In the genomic region with DNA sequence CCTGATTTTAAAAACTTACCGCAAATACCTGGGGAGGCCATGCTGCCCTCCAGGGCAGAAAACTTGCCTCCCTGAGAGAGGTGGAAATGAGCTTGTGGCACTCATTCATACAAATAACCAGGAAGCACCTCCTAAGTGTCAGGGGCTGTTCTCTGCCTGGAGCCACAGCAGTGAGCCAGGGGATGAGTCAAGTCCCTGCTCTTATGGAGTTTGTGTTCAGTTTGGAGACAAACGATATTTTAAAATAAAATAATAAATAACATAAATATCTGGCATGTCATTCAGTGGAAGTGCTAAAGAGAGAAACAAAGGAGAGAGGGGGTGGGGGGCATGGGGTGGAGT, we compare ENCODE assay signal across 24 cellular contexts.
DNase-seq lines count a peak whose midpoint lies in the region; ATAC-seq, FAIRE-seq and TF ChIP-seq lines count a peak whose summit lies in the region.
"Had no signal": no experiment of that assay in that cellular context is flagged by ENCODE, and none has a peak within 500 bp of the region (broad histone marks: within the 10 kb centered on the region; RNA-seq: fewer than 3 reads in every experiment).

No MANE protein-coding gene starts in this region.

- H3K36me3 Mint-ChIP-seq in endodermal cell (ENCODE audit: low read depth), result no peaks in the 10 kb centered on the region
- H3K36me3 Mint-ChIP-seq in CD4-positive, alpha-beta memory T cell, result no peaks in the 10 kb centered on the region
- H3K36me3 Mint-ChIP-seq: CD14-positive monocyte had no signal

- intact Hi-C loops in CD4-positive, alpha-beta memory T cell (cut with micrococcal nuclease), result no loop called here
- intact Hi-C loops in kidney (cut with DNase I), result no loop called here

- H3K9ac ChIP-seq in endodermal cell (ENCODE audit: extremely low read depth, low read length, poor library complexity, severe bottlenecking) (no peak overlapping the region), neuronal stem cell (ENCODE audit: low read depth, low read length, poor library complexity) (no peak overlapping the region), kidney (ENCODE audit: low read length in 2 of 2) (no peak overlapping the region)

- H2AK5ac ChIP-seq in neuronal stem cell (ENCODE audit: low read depth, low read length), result no peak overlapping the region

- H4K8ac ChIP-seq in neuronal stem cell (ENCODE audit: low read depth, low read length), result no peak overlapping the region

- POLR2A ChIA-PET in CD4-positive, alpha-beta memory T cell (lab: Charles Lee; ENCODE audit: partially characterized antibody), result no interaction called here

- H3K4me1 Mint-ChIP-seq in endodermal cell, result peaks cover 2% of the 10 kb centered on the region
- H3K4me1 Mint-ChIP-seq in CD4-positive, alpha-beta memory T cell, result no peaks in the 10 kb centered on the region

- no peak overlapping the region for H3K4me3 ChIP-seq in endodermal cell (ENCODE audit: low read length)
- H3K4me3 ChIP-seq in neuronal stem cell (ENCODE audit: low read length in 2 of 2), result no peak overlapping the region
- H3K4me3 ChIP-seq in CD4-positive, alpha-beta memory T cell (ENCODE audit: low read length in 2 of 2), result no peak overlapping the region
- H3K4me3 ChIP-seq in kidney (ENCODE audit: low read length in 2 of 2), result no peak overlapping the region
- H3K4me3 ChIP-seq: HAP-1 had no signal

- no peak overlapping the region for H3K4me3 Mint-ChIP-seq in endodermal cell
- H3K4me3 Mint-ChIP-seq in CD4-positive, alpha-beta memory T cell, result no peak overlapping the region
- H3K4me3 Mint-ChIP-seq: CD14-positive monocyte had no signal

- no peak overlapping the region for H2BK5ac ChIP-seq in neuronal stem cell (ENCODE audit: low read length)

- H3K18ac ChIP-seq in neuronal stem cell (ENCODE audit: low read length), result peak overlapping the region; percentile 42

- WGBS in endodermal cell (ENCODE audit: insufficient coverage in 1 of 2, insufficient read length in 1 of 2), 2 experiments, result 85% methylated on average over 1 of the region's 2 CpGs; no CpG with 5 or more reads in 1 of the 2 experiments
- WGBS in neuronal stem cell (ENCODE audit: extremely low coverage in 2 of 2, insufficient read length in 2 of 2, insufficient replicate concordance in 1 of 2), 2 donors, result no CpG with 5 or more reads among the region's 2 CpGs

- H3K27me3 ChIP-seq in endodermal cell (ENCODE audit: control insufficient read depth, insufficient read depth, low read length, poor library complexity, severe bottlenecking), result no peaks in the 10 kb centered on the region
- no peaks in the 10 kb centered on the region for H3K27me3 ChIP-seq in neuronal stem cell (ENCODE audit: control insufficient read depth in 3 of 3, insufficient read depth in 3 of 3, low read depth in 1 of 3, low read length in 3 of 3)
- no peaks in the 10 kb centered on the region for H3K27me3 ChIP-seq in CD4-positive, alpha-beta memory T cell (ENCODE audit: insufficient read depth, low read length)

- H3K27ac Mint-ChIP-seq in endodermal cell, result no peak overlapping the region
- H3K27ac Mint-ChIP-seq in CD4-positive, alpha-beta memory T cell, result no peak overlapping the region

- H2BK120ac ChIP-seq in neuronal stem cell (ENCODE audit: low read depth, low read length), result no peak overlapping the region

- CTCF ChIA-PET in CD4-positive, alpha-beta memory T cell (lab: Charles Lee; ENCODE audit: partially characterized antibody), result no interaction called here

- peaks cover 15% of the 10 kb centered on the region for H3K27me3 Mint-ChIP-seq in endodermal cell (ENCODE audit: insufficient read depth)
- peaks cover 5 to 8% of the 10 kb centered on the region in 2 donors for H3K27me3 Mint-ChIP-seq in CD4-positive, alpha-beta memory T cell

- H3K23ac ChIP-seq in neuronal stem cell (ENCODE audit: low read depth, low read length, poor library complexity), result no peak overlapping the region

- TF ChIP-seq CTCF in endodermal cell (conservative IDR thresholded peaks at IDR 0.05) (no peak), kidney (IDR thresholded peaks at IDR 0.05; ENCODE audit: borderline replicate concordance, extremely low read depth, insufficient read depth) (no peak)

- H3K9me3 ChIP-seq in endodermal cell (ENCODE audit: control insufficient read depth, low read length) (peaks cover 6% of the 10 kb centered on the region), neuronal stem cell (replicated peaks in 1 of 2; ENCODE audit: control insufficient read depth in 2 of 2, insufficient read depth in 1 of 2, low read depth in 1 of 2, low read length in 2 of 2) (peaks cover 0 to 18% of the 10 kb centered on the region in 2 donors), kidney (ENCODE audit: control insufficient read depth in 1 of 2, low read length in 2 of 2) (peaks cover 0 to 11% of the 10 kb centered on the region in 2 donors)
- H3K9me3 ChIP-seq in CD4-positive, alpha-beta memory T cell (ENCODE audit: control insufficient read depth in 1 of 2, low read length in 2 of 2), result no peaks in the 10 kb centered on the region
- H3K9me3 ChIP-seq: HAP-1 had no signal

- H3K27ac ChIP-seq in endodermal cell (ENCODE audit: low read depth, low read length) (no peak overlapping the region), neuronal stem cell (replicated peaks; ENCODE audit: low read length) (no peak overlapping the region), kidney (ENCODE audit: low read depth in 2 of 2, low read length in 2 of 2) (no peak overlapping the region)
- no peak overlapping the region for H3K27ac ChIP-seq in CD4-positive, alpha-beta memory T cell (ENCODE audit: low read depth, low read length)

- no peaks in the 10 kb centered on the region for H3K4me1 ChIP-seq in endodermal cell (ENCODE audit: control insufficient read depth, insufficient read depth, low read length)
- H3K4me1 ChIP-seq in neuronal stem cell (ENCODE audit: control insufficient read depth in 2 of 2, insufficient read depth in 1 of 2, low read depth in 1 of 2, low read length in 2 of 2), result peaks cover 0 to 3% of the 10 kb centered on the region in 2 donors
- no peaks in the 10 kb centered on the region for H3K4me1 ChIP-seq in CD4-positive, alpha-beta memory T cell (ENCODE audit: insufficient read depth, low read length)
- H3K4me1 ChIP-seq in kidney (ENCODE audit: control insufficient read depth in 1 of 2, insufficient read depth in 1 of 2, low read depth in 1 of 2, low read length in 2 of 2), result no peaks in the 10 kb centered on the region
- H3K4me1 ChIP-seq: HAP-1 had no signal

- H3K36me3 ChIP-seq in endodermal cell (ENCODE audit: control insufficient read depth, insufficient read depth, low read length) (no peaks in the 10 kb centered on the region), neuronal stem cell (replicated peaks in 1 of 2; ENCODE audit: control insufficient read depth in 2 of 2, insufficient read depth in 2 of 2, low read length in 2 of 2) (peaks cover 0 to 2% of the 10 kb centered on the region in 2 donors), kidney (ENCODE audit: control insufficient read depth in 1 of 2, insufficient read depth in 2 of 2, low read length in 2 of 2) (no peaks in the 10 kb centered on the region)
- H3K36me3 ChIP-seq in CD4-positive, alpha-beta memory T cell (ENCODE audit: insufficient read depth, low read length), result no peaks in the 10 kb centered on the region
- H3K36me3 ChIP-seq: HAP-1 had no signal

- no peak for ATAC-seq in GM21576 (IDR thresholded peaks at IDR 0.05; ENCODE audit: unreplicated experiment)
- ATAC-seq: SK-N-SH treated with all-trans-retinoic acid at 6 μM for 48 hours had no signal

- no peak overlapping the region for H2AFZ ChIP-seq in neuronal stem cell (ENCODE audit: low read length)

- FAIRE-seq in kidney (lab: Jason Lieb, UNC), result no peak
- FAIRE-seq: GM12892, GM18507 had no signal

- H3K9me3 Mint-ChIP-seq in endodermal cell, result peaks cover 37% of the 10 kb centered on the region
- H3K9me3 Mint-ChIP-seq in CD4-positive, alpha-beta memory T cell, result peaks cover 0 to 14% (median 4%) of the 10 kb centered on the region in 8 donors

- no peak overlapping the region for H3K4me2 ChIP-seq in neuronal stem cell (ENCODE audit: insufficient read depth, low read length, poor library complexity, severe bottlenecking)

- H2BK15ac ChIP-seq in neuronal stem cell (ENCODE audit: low read length), result no peak overlapping the region

- no peak overlapping the region for H2BK12ac ChIP-seq in neuronal stem cell (ENCODE audit: low read length)

- no peaks in the 10 kb centered on the region for H3K79me1 ChIP-seq in neuronal stem cell (ENCODE audit: low read depth, low read length)

- peak; percentile 35 for DNase-seq in Daoy (ENCODE audit: low read depth)
- DNase-seq in M059J (ENCODE audit: low read depth), result peak; percentile 52
- DNase-seq in endodermal cell, result peak; percentile 34
- no peak for DNase-seq in neuronal stem cell (ENCODE audit: low spot score)
- no peak for DNase-seq in CD4-positive, alpha-beta memory T cell
- no peak for DNase-seq in NCI-H146 (lab: John Stamatoyannopoulos, UW)
- DNase-seq in kidney, result no peak
- DNase-seq: 8988T, DMS 273 treated with DMSO at 0.1 percent for 48 hours, Kasumi-1, NCI-H1105 treated with DMSO at 0.1 percent for 48 hours, NCI-H1694 treated with DMSO at 0.1 percent for 48 hours, NCI-H2107, NCI-H510A treated with DMSO at 0.1 percent for 48 hours, NCI-H774, OCI-M1, RPMI8226, SHP77 treated with DMSO at 0.1 percent for 48 hours had no signal

- H3K14ac ChIP-seq in neuronal stem cell (ENCODE audit: low read length), result no peak overlapping the region

- H4K91ac ChIP-seq in neuronal stem cell (ENCODE audit: low read depth, low read length, poor library complexity), result no peak overlapping the region

- H3K4ac ChIP-seq in neuronal stem cell (ENCODE audit: low read length), result no peak overlapping the region

Comparison
In these comparisons a context has a peak if more than half of its experiments do, and no peak if none do; other contexts are left out.
1. DNase-seq: peak in Daoy (single experiment), M059J (single experiment) and endodermal cell (single experiment); none in neuronal stem cell (single experiment), CD4-positive, alpha-beta memory T cell (0 of 5), NCI-H146 (single experiment) and kidney (single experiment).